Comparison of ENCODE assay signal across 1 cellular context in the genomic region with DNA sequence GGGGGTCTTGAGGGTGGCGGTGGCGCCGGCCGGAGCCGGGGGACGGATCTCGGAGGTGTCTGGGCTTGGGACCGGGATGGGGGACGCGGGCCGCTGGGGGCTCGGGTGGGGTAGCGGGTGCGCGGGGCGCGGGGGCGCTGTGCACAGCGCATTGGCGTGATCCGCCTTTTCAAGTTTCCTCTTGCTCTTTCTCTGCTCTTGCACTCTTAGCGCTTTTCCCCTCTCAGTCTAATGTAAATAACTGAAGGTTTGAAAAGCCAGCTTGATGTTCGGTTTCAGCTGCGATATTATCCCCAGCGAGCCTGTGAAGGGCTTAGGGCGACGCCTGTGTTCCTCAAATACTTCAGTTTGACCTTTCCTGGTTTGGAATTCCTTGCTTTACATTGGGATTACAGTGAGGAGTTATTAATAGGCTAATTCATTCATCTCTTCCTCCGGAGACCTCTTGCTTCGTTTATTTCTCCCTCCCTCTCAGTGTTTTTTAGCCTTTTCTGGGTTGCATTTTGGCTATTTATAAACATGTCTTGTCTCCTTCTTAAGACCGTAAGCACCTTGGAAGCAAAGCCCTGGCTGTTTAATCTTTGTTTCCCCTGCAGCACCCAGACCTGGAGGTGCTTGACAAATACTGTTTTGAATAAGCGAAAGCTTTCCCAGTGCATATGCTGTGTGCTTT.
TF ChIP-seq lines count a peak whose summit lies in the region.

No MANE protein-coding gene starts in this region.

TF ChIP-seq in HepG2, 621 proteins besides CTCF, POLR2A, EP300 and RAD21 (continued from another document):
- TF ChIP-seq, protein P1, sequence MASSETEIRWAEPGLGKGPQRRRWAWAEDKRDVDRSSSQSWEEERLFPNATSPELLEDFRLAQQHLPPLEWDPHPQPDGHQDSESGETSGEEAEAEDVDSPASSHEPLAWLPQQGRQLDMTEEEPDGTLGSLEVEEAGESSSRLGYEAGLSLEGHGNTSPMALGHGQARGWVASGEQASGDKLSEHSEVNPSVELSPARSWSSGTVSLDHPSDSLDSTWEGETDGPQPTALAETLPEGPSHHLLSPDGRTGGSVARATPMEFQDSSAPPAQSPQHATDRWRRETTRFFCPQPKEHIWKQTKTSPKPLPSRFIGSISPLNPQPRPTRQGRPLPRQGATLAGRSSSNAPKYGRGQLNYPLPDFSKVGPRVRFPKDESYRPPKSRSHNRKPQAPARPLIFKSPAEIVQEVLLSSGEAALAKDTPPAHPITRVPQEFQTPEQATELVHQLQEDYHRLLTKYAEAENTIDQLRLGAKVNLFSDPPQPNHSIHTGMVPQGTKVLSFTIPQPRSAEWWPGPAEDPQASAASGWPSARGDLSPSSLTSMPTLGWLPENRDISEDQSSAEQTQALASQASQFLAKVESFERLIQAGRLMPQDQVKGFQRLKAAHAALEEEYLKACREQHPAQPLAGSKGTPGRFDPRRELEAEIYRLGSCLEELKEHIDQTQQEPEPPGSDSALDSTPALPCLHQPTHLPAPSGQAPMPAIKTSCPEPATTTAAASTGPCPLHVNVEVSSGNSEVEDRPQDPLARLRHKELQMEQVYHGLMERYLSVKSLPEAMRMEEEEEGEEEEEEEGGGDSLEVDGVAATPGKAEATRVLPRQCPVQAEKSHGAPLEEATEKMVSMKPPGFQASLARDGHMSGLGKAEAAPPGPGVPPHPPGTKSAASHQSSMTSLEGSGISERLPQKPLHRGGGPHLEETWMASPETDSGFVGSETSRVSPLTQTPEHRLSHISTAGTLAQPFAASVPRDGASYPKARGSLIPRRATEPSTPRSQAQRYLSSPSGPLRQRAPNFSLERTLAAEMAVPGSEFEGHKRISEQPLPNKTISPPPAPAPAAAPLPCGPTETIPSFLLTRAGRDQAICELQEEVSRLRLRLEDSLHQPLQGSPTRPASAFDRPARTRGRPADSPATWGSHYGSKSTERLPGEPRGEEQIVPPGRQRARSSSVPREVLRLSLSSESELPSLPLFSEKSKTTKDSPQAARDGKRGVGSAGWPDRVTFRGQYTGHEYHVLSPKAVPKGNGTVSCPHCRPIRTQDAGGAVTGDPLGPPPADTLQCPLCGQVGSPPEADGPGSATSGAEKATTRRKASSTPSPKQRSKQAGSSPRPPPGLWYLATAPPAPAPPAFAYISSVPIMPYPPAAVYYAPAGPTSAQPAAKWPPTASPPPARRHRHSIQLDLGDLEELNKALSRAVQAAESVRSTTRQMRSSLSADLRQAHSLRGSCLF (CRISPR knock-in tag; IDR thresholded peaks at IDR 0.05; ENCODE audit: borderline replicate concordance) = 0 out of 2 replicates have a peak, but pooled peaks have one; percentile 56
- TF ChIP-seq, protein P2, sequence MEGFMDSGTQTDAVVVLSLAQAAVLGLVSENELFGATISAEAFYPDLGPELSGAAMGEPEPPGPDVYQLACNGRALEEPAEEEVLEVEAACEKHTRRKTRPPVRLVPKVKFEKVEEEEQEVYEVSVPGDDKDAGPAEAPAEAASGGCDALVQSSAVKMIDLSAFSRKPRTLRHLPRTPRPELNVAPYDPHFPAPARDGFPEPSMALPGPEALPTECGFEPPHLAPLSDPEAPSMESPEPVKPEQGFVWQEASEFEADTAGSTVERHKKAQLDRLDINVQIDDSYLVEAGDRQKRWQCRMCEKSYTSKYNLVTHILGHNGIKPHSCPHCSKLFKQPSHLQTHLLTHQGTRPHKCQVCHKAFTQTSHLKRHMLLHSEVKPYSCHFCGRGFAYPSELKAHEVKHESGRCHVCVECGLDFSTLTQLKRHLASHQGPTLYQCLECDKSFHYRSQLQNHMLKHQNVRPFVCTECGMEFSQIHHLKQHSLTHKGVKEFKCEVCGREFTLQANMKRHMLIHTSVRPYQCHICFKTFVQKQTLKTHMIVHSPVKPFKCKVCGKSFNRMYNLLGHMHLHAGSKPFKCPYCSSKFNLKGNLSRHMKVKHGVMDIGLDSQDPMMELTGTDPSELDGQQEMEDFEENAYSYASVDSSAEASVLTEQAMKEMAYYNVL (CRISPR knock-in tag; IDR thresholded peaks at IDR 0.05; ENCODE audit: borderline replicate concordance) = no peak
- TF ChIP-seq, protein P3, sequence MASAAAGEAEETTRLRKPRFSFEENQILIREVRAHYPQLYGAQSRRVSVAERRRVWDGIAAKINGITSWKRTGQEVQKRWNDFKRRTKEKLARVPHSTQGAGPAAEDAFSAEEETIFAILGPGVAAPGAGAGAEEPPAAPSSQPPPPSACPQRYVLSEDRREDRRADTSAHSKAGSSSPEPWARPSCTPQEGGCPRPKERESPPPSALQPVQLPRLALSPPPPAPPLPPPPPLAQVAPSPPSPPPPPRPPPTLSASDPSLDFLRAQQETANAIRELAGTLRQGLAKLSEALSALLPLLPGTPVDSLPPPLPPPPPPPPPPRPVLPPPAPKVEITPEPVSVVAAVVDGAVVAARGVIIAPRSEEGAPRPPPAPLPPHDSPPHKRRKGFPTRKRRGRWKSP (CRISPR knock-in tag; IDR thresholded peaks at IDR 0.05) = peak; percentile 27; the same call in 1 of the 2 replicates
- TF ChIP-seq PRMT3 (CRISPR knock-in tag; IDR thresholded peaks at IDR 0.05; ENCODE audit: borderline replicate concordance, low read depth) = peak; percentile 74; the same call in 1 of the 2 replicates
- TF ChIP-seq CCDC6 (CRISPR knock-in tag; IDR thresholded peaks at IDR 0.05) = peak; percentile 48; the same call in 1 of the 2 replicates
- TF ChIP-seq NR3C1 (CRISPR knock-in tag; IDR thresholded peaks at IDR 0.05) = no peak
- TF ChIP-seq ETV6 (CRISPR knock-in tag; conservative IDR thresholded peaks at IDR 0.05) = no peak
- TF ChIP-seq, protein P4, sequence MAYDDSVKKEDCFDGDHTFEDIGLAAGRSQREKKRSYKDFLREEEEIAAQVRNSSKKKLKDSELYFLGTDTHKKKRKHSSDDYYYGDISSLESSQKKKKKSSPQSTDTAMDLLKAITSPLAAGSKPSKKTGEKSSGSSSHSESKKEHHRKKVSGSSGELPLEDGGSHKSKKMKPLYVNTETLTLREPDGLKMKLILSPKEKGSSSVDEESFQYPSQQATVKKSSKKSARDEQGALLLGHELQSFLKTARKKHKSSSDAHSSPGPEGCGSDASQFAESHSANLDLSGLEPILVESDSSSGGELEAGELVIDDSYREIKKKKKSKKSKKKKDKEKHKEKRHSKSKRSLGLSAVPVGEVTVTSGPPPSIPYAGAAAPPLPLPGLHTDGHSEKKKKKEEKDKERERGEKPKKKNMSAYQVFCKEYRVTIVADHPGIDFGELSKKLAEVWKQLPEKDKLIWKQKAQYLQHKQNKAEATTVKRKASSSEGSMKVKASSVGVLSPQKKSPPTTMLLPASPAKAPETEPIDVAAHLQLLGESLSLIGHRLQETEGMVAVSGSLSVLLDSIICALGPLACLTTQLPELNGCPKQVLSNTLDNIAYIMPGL (CRISPR knock-in tag; IDR thresholded peaks at IDR 0.05; ENCODE audit: borderline replicate concordance in 1 of 2, low read depth in 1 of 2) = peak in 1 of 2 experiments; percentile 27; a peak in 1 of 4 replicates
- TF ChIP-seq ZNF256 (CRISPR knock-in tag; conservative IDR thresholded peaks at IDR 0.05) = no peak
- TF ChIP-seq SMARCC2 (IDR thresholded peaks at IDR 0.05) = no peak
- TF ChIP-seq, protein P5, sequence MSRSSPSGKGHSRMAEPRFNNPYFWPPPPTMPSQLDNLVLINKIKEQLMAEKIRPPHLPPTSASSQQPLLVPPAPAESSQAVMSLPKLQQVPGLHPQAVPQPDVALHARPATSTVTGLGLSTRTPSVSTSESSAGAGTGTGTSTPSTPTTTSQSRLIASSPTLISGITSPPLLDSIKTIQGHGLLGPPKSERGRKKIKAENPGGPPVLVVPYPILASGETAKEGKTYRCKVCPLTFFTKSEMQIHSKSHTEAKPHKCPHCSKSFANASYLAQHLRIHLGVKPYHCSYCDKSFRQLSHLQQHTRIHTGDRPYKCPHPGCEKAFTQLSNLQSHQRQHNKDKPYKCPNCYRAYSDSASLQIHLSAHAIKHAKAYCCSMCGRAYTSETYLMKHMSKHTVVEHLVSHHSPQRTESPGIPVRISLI (CRISPR knock-in tag; IDR thresholded peaks at IDR 0.05; ENCODE audit: borderline replicate concordance) = 0 out of 2 replicates have a peak, but pooled peaks have one; percentile 30
- TF ChIP-seq SMC3 (IDR thresholded peaks at IDR 0.05; ENCODE audit: low read length) = peak; percentile 6; the same call in 1 of the 2 replicates
- no peak for TF ChIP-seq ZNF850 (CRISPR knock-in tag; conservative IDR thresholded peaks at IDR 0.05)
- TF ChIP-seq MXI1 (IDR thresholded peaks at IDR 0.05; ENCODE audit: borderline replicate concordance, low read depth, low read length) = peak; percentile 2; the same call in 1 of the 3 replicates
TF ChIP-seq in HepG2: peak in this region for 14.
